In the genomic region with DNA sequence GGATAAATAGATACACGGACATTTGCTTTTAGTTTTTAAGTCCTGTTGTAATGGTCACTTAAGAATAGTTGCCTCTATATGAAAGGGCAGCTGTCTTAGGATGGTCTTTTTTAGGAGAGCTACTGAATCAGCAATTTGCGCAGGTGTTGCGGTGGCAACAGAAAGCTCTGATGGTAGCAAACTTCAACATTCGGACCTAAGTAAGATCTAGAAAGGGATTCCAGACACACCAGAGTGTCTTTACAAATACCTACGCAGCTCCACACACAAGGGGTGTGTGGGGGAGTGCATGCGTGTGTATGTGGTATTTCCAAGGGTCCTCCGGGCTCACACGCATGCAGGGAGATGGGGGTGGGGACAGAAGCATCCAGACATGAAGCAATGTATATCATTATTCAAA, we compare ENCODE assay signal across 25 cellular contexts.
"Had no signal": no experiment of that assay in that cellular context is flagged by ENCODE, and none has a peak within 500 bp of the region (broad histone marks: within the 10 kb centered on the region; RNA-seq: fewer than 3 reads in every experiment).

No MANE protein-coding gene starts in this region.

- H3K27me3 ChIP-seq: ovary had no signal

- H3K36me3 ChIP-seq: left lung, lower lobe of right lung, ovary, sigmoid colon, spleen, suprapubic skin, thoracic aorta, tibial artery, upper lobe of right lung had no signal

- H3K9me3 ChIP-seq: left lung, lower lobe of right lung, ovary, sigmoid colon, spleen, suprapubic skin, thoracic aorta, tibial artery, upper lobe of right lung had no signal

- H3K36me3 Mint-ChIP-seq: naive B cell; natural killer cell; stimulated activated effector memory CD8-positive, alpha-beta T cell treated with anti-CD3 and anti-CD28 coated beads, Interleukin-12 subunit alpha, Interleukin-12 subunit beta, amount 100 ng/mL, for 72 hours had no signal

- H3K9me3 Mint-ChIP-seq: naive B cell; natural killer cell; stimulated activated effector memory CD8-positive, alpha-beta T cell treated with anti-CD3 and anti-CD28 coated beads, Interleukin-12 subunit alpha, Interleukin-12 subunit beta, amount 100 ng/mL, for 72 hours; stimulated activated naive CD8-positive, alpha-beta T cell treated with anti-CD3 and anti-CD28 coated beads, Interleukin-15, Interleukin-2, amounts not matched to agents 100 ng/mL and 50 ng/mL, for 24 hours had no signal

- H3K27ac Mint-ChIP-seq: naive B cell; natural killer cell; progenitor cell of endocrine pancreas; stimulated activated effector memory CD8-positive, alpha-beta T cell treated with anti-CD3 and anti-CD28 coated beads, Interleukin-12 subunit alpha, Interleukin-12 subunit beta, amount 100 ng/mL, for 72 hours; stimulated activated naive CD8-positive, alpha-beta T cell treated with anti-CD3 and anti-CD28 coated beads, Interleukin-15, Interleukin-2, amounts not matched to agents 100 ng/mL and 50 ng/mL, for 24 hours had no signal

- H3K4me3 Mint-ChIP-seq: naive B cell; natural killer cell; stimulated activated effector memory CD8-positive, alpha-beta T cell treated with anti-CD3 and anti-CD28 coated beads, Interleukin-12 subunit alpha, Interleukin-12 subunit beta, amount 100 ng/mL, for 72 hours; stimulated activated naive CD8-positive, alpha-beta T cell treated with anti-CD3 and anti-CD28 coated beads, Interleukin-15, Interleukin-2, amounts not matched to agents 100 ng/mL and 50 ng/mL, for 24 hours had no signal

- H3K4me3 ChIP-seq: left lung, lower lobe of right lung, ovary, sigmoid colon, spleen, suprapubic skin, thoracic aorta, tibial artery, upper lobe of right lung had no signal

- ATAC-seq: left colon; left lung; lower lobe of right lung; natural killer cell; right cardiac atrium; stimulated activated effector memory CD8-positive, alpha-beta T cell treated with anti-CD3 and anti-CD28 coated beads, Interleukin-12 subunit alpha, Interleukin-12 subunit beta, amount 100 ng/mL, for 72 hours; upper lobe of right lung had no signal

- DNase-seq: hippocampal formation; kidney; left colon; left lung; lower lobe of right lung; mammary epithelial cell; mesenchymal stem cell; naive B cell; natural killer cell; ovary; retina; right cardiac atrium; sigmoid colon; small intestine; spleen; stimulated activated CD4-positive, alpha-beta T cell treated with anti-CD3 and anti-CD28 coated beads, Interleukin-4, amount 100 ng/mL, for 24 hours; stimulated activated naive CD4-positive, alpha-beta T cell; tibial artery; trophoblast cell; upper lobe of right lung had no signal

- H3K27ac ChIP-seq: left lung, lower lobe of right lung, ovary, sigmoid colon, spleen, suprapubic skin, thoracic aorta, tibial artery, upper lobe of right lung had no signal

- H3K4me1 ChIP-seq: left lung, lower lobe of right lung, suprapubic skin, tibial artery, upper lobe of right lung had no signal

- H3K4me1 Mint-ChIP-seq: naive B cell; stimulated activated effector memory CD8-positive, alpha-beta T cell treated with anti-CD3 and anti-CD28 coated beads, Interleukin-12 subunit alpha, Interleukin-12 subunit beta, amount 100 ng/mL, for 72 hours had no signal
